8 cellular contexts compared by ENCODE assay signal in genomic region chr12:93591137-93591868, GRCh38. TPM values are rescaled to one million over a fixed set of nuclear protein-coding genes. Genes with fewer than 3 reads are reported as not detected.
DNase-seq lines count a peak whose midpoint lies in the region; ATAC-seq and TF ChIP-seq lines count a peak whose summit lies in the region.

No MANE protein-coding gene starts in this region.

- H3K4me1 ChIP-seq in ES-I3 (ENCODE audit: insufficient read depth, low read length) (peaks cover 25% of the 10 kb centered on the region), mammary epithelial cell (ENCODE audit: insufficient read depth, low read length) (no peaks in the 10 kb centered on the region), iPS-20b (ENCODE audit: insufficient read depth, low read length) (peaks cover 33% of the 10 kb centered on the region; the same call in 1 of the 2 replicates)

- WGBS in mammary epithelial cell (ENCODE audit: low coverage, missing lambda C conversion rate) = 1% methylated on average over 29 of the region's 37 CpGs

- H3K4me3 ChIP-seq in mammary epithelial cell (replicated peaks in 1 of 3; ENCODE audit: insufficient read depth in 1 of 3, low read depth in 2 of 3, low read length in 3 of 3) (peak overlapping the region; percentile 66 to 99 (median 68)), iPS-20b (ENCODE audit: low read length) (peak overlapping the region; percentile 77)

- H3K36me3 ChIP-seq in ES-I3 (ENCODE audit: insufficient read depth, low read length) = no peaks in the 10 kb centered on the region
- H3K36me3 ChIP-seq in mammary epithelial cell (ENCODE audit: insufficient read depth, low read length) = no peaks in the 10 kb centered on the region
- no peaks in the 10 kb centered on the region for H3K36me3 ChIP-seq in iPS-20b (ENCODE audit: insufficient read depth, low read depth, low read length)

- intact Hi-C loops in mammary epithelial cell (cut with micrococcal nuclease) (loop anchor here (1.0 to 5.0 kb wide), 4 partner anchors 21 to 151 kb away; partner anchors contain the start of gene CRADD), sciatic nerve (cut with DNase I) (no loop called here)

- peak; percentile 55 for DNase-seq in KG1 (lab: John Stamatoyannopoulos, UW)
- DNase-seq in SW480 (ENCODE audit: low spot score) = peak; percentile 52
- DNase-seq in mammary epithelial cell = peak; percentile 76
- DNase-seq in sciatic nerve (ENCODE audit: low spot score) = peak; percentile 81
- no peak for DNase-seq in NCI-H1048 (lab: John Stamatoyannopoulos, UW)

- CTCF ChIA-PET in mammary epithelial cell (lab: Charles Lee; ENCODE audit: low non-redundant PET) = no interaction called here

- dilution Hi-C loops in mammary epithelial cell (cut with HindIII; ENCODE audit: low sequenced_read_pairs) = no loop called here

- peak overlapping the region; percentile 92 for H3K4me2 ChIP-seq in mammary epithelial cell (ENCODE audit: insufficient read depth, low read depth, low read length)

- ATAC-seq in GM21737 (IDR thresholded peaks at IDR 0.05; ENCODE audit: unreplicated experiment) (peak; percentile 73), sciatic nerve (peak; percentile 94)

- peak overlapping the region; percentile 88 for H3K9ac ChIP-seq in ES-I3 (ENCODE audit: low read depth, low read length)
- peak overlapping the region; percentile 91 for H3K9ac ChIP-seq in mammary epithelial cell (ENCODE audit: insufficient read depth, low read length)
- peak overlapping the region; percentile 78; the same call in 1 of the 2 replicates for H3K9ac ChIP-seq in iPS-20b (ENCODE audit: low read depth, low read length)

- TSS peak; percentile 73 for BruUV-seq in mammary epithelial cell (replicated peaks; lab: Mats Ljungman, UMichigan)

- in situ Hi-C loops in mammary epithelial cell (cut with MboI; ENCODE audit: low sequenced_read_pairs in 2 of 2) = no loop called here

- H3K79me2 ChIP-seq in mammary epithelial cell (ENCODE audit: insufficient read depth, low read length) = no peaks in the 10 kb centered on the region

- H3K27ac ChIP-seq in mammary epithelial cell (ENCODE audit: insufficient read depth, low read depth, low read length) (peak overlapping the region; percentile 87), iPS-20b (ENCODE audit: low read length) (no peak overlapping the region)

- H2AFZ ChIP-seq in mammary epithelial cell (ENCODE audit: low read depth, low read length) = peak overlapping the region; percentile 99

- no peak for TF ChIP-seq CTCF in mammary epithelial cell (conservative IDR thresholded peaks at IDR 0.05 in 1 of 2, IDR thresholded peaks at IDR 0.05 in 1 of 2; ENCODE audit: extremely low read depth in 1 of 2, insufficient read depth in 1 of 2, low read depth in 1 of 2, low read length in 2 of 2)

- H3K27me3 ChIP-seq in mammary epithelial cell (ENCODE audit: insufficient read depth, low read length) (no peaks in the 10 kb centered on the region), iPS-20b (ENCODE audit: insufficient read depth, low read length) (peaks cover 19% of the 10 kb centered on the region)

- no peaks in the 10 kb centered on the region for H3K9me3 ChIP-seq in ES-I3 (ENCODE audit: control insufficient read depth, insufficient read depth, low read length)
- H3K9me3 ChIP-seq in mammary epithelial cell (replicated peaks; ENCODE audit: insufficient read depth, low read length) = no peaks in the 10 kb centered on the region
- H3K9me3 ChIP-seq in iPS-20b (ENCODE audit: insufficient read depth, low read depth, low read length) = no peaks in the 10 kb centered on the region

- H4K20me1 ChIP-seq in mammary epithelial cell (ENCODE audit: insufficient read depth, low read length) = no peaks in the 10 kb centered on the region

RNA-seq across cellular contexts. Expression of gene SOCS2, which starts 18.8 kb away (rescaled TPM):
- 10 to 100 TPM; 19.4 to 27.0 TPM for total RNA-seq in mammary epithelial cell
- polyA plus RNA-seq in mammary epithelial cell = 8.9 TPM
- polyA minus RNA-seq in mammary epithelial cell = 1.4 TPM
- total RNA-seq in sciatic nerve = 18.5 TPM
